ENCODE assay signal across 31 cellular contexts in the genomic region with DNA sequence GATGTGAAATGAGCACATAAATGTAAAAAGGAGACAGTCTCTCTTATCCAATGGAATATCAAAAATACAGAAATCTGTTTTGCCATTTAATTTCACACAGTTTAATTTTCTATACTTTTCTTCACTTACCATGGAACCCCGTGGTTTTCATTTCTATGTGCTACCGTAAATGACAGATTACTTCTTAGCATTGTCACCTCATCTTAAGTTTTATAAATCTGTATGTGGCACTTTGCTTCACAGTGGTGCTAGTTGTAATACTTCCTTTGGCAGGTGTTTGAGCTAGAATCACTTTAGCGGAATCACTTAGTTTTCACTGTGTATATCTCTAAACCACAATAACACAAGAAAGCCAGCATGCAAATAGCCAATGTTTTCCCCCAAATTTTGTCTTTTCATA.
DNase-seq lines count a peak whose midpoint lies in the region; FAIRE-seq and TF ChIP-seq lines count a peak whose summit lies in the region.
"Had no signal": no experiment of that assay in that cellular context is flagged by ENCODE, and none has a peak within 500 bp of the region (broad histone marks: within the 10 kb centered on the region; RNA-seq: fewer than 3 reads in every experiment).

No MANE protein-coding gene starts in this region.

- no peak overlapping the region for H2BK12ac ChIP-seq in H1 (ENCODE audit: low read depth, low read length)

- CTCF ChIA-PET in H1 (lab: Charles Lee; ENCODE audit: partially characterized antibody), result no interaction called here

- no peak overlapping the region for H4K91ac ChIP-seq in H1 (replicated peaks; ENCODE audit: insufficient read length, low read length)

- no peak overlapping the region for H2AK5ac ChIP-seq in H1 (ENCODE audit: low read depth, low read length)

- H2BK20ac ChIP-seq in H1 (ENCODE audit: low read length), result no peak overlapping the region

- POLR2A ChIA-PET in H1 (lab: Charles Lee; ENCODE audit: partially characterized antibody), result no interaction called here

- no peak overlapping the region for H3K23ac ChIP-seq in H1 (ENCODE audit: insufficient read length)

- no peak overlapping the region for H2BK5ac ChIP-seq in H1 (ENCODE audit: low read depth, low read length)

- no peak overlapping the region for H2AFZ ChIP-seq in H1 (ENCODE audit: low read length)
- no peak overlapping the region for H2AFZ ChIP-seq in neural cell (ENCODE audit: low read depth, low read length)

- TF ChIP-seq POLR2A in H1 (IDR thresholded peaks at IDR 0.05; ENCODE audit: control extremely low read depth in 1 of 2, low read depth in 2 of 2, low read length in 2 of 2), result no peak

- no peaks in the 10 kb centered on the region for H3K9me2 ChIP-seq in neural cell (ENCODE audit: insufficient read depth, low read length)

- no peak overlapping the region for H3K56ac ChIP-seq in H1 (replicated peaks; ENCODE audit: insufficient read length, low read depth, low read length)

- H3K36me3 ChIP-seq in H1 (ENCODE audit: control insufficient read depth in 2 of 4, insufficient read depth in 4 of 4, low read length in 3 of 4), result no peaks in the 10 kb centered on the region
- H3K36me3 ChIP-seq in neural cell (ENCODE audit: insufficient read depth, low read length), result no peaks in the 10 kb centered on the region
- H3K36me3 ChIP-seq in brain microvascular endothelial cell (replicated peaks), result no peaks in the 10 kb centered on the region
- H3K36me3 ChIP-seq: BE2C; BLaER1; BLaER1 treated with 17β-estradiol and CSF1 and Interleukin-3, amounts not matched to agents 10 nM and 100 nM had no signal

- TF ChIP-seq RAD21 in H1 (IDR thresholded peaks at IDR 0.05 in 1 of 2, conservative IDR thresholded peaks at IDR 0.05 in 1 of 2; ENCODE audit: low read depth in 2 of 2, low read length in 2 of 2) (no peak), neural cell (conservative IDR thresholded peaks at IDR 0.05) (peak; percentile 16)

- no peak for DNase-seq in H1 (ENCODE audit: low read depth in 1 of 2, low spot score in 2 of 2)
- no peak for DNase-seq in NCI-H1417 (lab: John Stamatoyannopoulos, UW)
- no peak for DNase-seq in brain microvascular endothelial cell
- DNase-seq: 8988T; ACHN; AML-193; BE2C; C1 segment of cervical spinal cord; Caco-2; Calu3; CD4-positive, alpha-beta memory T cell; CD4-positive, alpha-beta T cell; CD4-positive, CD25-positive, alpha-beta regulatory T cell; CD8-positive, alpha-beta memory T cell; CD8-positive, alpha-beta T cell; COR-L47; DMS 273 treated with DMSO at 0.1 percent for 48 hours; DMS153; DMS53; DMS79; DMS79 treated with DMSO at 0.1 percent for 48 hours; DND-41; EL had no signal

- peak; percentile 28 for FAIRE-seq in H1 (lab: Jason Lieb, UNC)
- FAIRE-seq: A204.1, A549, D721Med had no signal

- no peak overlapping the region for H4K8ac ChIP-seq in H1 (ENCODE audit: extremely low read depth, insufficient read depth, low read length)

- no peak overlapping the region for H4K5ac ChIP-seq in H1 (ENCODE audit: insufficient read length, low read depth, low read length)

- H2BK15ac ChIP-seq in H1 (ENCODE audit: low read length), result no peak overlapping the region

- H4K20me1 ChIP-seq in H1 (replicated peaks in 1 of 2; ENCODE audit: control insufficient read depth in 1 of 2, insufficient read depth in 2 of 2, low read length in 2 of 2), result no peaks in the 10 kb centered on the region
- no peaks in the 10 kb centered on the region for H4K20me1 ChIP-seq in neural cell (ENCODE audit: insufficient read depth)
- H4K20me1 ChIP-seq: BLaER1; BLaER1 treated with 17β-estradiol and CSF1 and Interleukin-3, amounts not matched to agents 10 nM and 100 nM had no signal

- H3K4me2 ChIP-seq in H1 (ENCODE audit: insufficient read depth in 1 of 2, low read depth in 2 of 2, low read length in 2 of 2) (no peak overlapping the region), neural cell (ENCODE audit: low read length) (no peak overlapping the region)
- H3K4me2 ChIP-seq: A549; BLaER1; BLaER1 treated with 17β-estradiol and CSF1 and Interleukin-3, amounts not matched to agents 10 nM and 100 nM had no signal

- 100% methylated on average over 3 of the region's 3 CpGs; no CpG with 5 or more reads in 1 of the 2 experiments for WGBS in H1 (ENCODE audit: extremely low coverage in 1 of 2, insufficient coverage in 1 of 2, insufficient read length in 1 of 2, insufficient replicate concordance in 2 of 2, low coverage in 1 of 2, low lambda C conversion rate in 2 of 2, missing lambda C conversion rate in 1 of 2), 2 experiments

- H3K23me2 ChIP-seq in H1 (ENCODE audit: low read depth, low read length), result no peaks in the 10 kb centered on the region

- H3K27me3 ChIP-seq in H1 (replicated peaks in 1 of 4; ENCODE audit: control insufficient read depth in 3 of 4, extremely low read depth in 1 of 4, insufficient read depth in 3 of 4, low read length in 3 of 4) (no peaks in the 10 kb centered on the region), neural cell (ENCODE audit: insufficient read depth, low read depth, low read length) (no peaks in the 10 kb centered on the region), brain microvascular endothelial cell (replicated peaks) (no peaks in the 10 kb centered on the region)
- H3K27me3 ChIP-seq: BE2C; BLaER1; BLaER1 treated with 17β-estradiol and CSF1 and Interleukin-3, amounts not matched to agents 10 nM and 100 nM had no signal

- H3K27ac ChIP-seq in H1 (ENCODE audit: low read depth, low read length), result no peak overlapping the region
- H3K27ac ChIP-seq in neural cell (ENCODE audit: low read length), result peak overlapping the region; percentile 2
- no peak overlapping the region for H3K27ac ChIP-seq in brain microvascular endothelial cell
- H3K27ac ChIP-seq: 22Rv1; A549; BLaER1; BLaER1 treated with 17β-estradiol and CSF1 and Interleukin-3, amounts not matched to agents 10 nM and 100 nM; C4-2B had no signal

- H3K4me1 ChIP-seq in H1 (replicated peaks in 1 of 4; ENCODE audit: control insufficient read depth in 3 of 4, insufficient read depth in 4 of 4, low read length in 3 of 4), result no peaks in the 10 kb centered on the region
- H3K4me1 ChIP-seq: A549; BE2C; BLaER1; BLaER1 treated with 17β-estradiol and CSF1 and Interleukin-3, amounts not matched to agents 10 nM and 100 nM; Caco-2 had no signal

- H3K79me2 ChIP-seq in H1 (ENCODE audit: control insufficient read depth in 1 of 2, insufficient read depth in 2 of 2, low read length in 2 of 2) (no peaks in the 10 kb centered on the region), neural cell (replicated peaks; ENCODE audit: insufficient read depth, low read length) (no peaks in the 10 kb centered on the region)

- H3K4me3 ChIP-seq in H1 (ENCODE audit: extremely low read depth in 1 of 4, insufficient read depth in 2 of 4, low read depth in 3 of 4, low read length in 4 of 4) (no peak overlapping the region), neural cell (ENCODE audit: low read length) (no peak overlapping the region), brain microvascular endothelial cell (ENCODE audit: low read depth, low read length) (no peak overlapping the region)
- H3K4me3 ChIP-seq: A549; BLaER1; BLaER1 treated with 17β-estradiol and CSF1 and Interleukin-3, amounts not matched to agents 10 nM and 100 nM had no signal

- H3K18ac ChIP-seq in H1 (ENCODE audit: extremely low read depth, low read length), result no peak overlapping the region

- H3K14ac ChIP-seq in H1 (ENCODE audit: insufficient read length), result no peak overlapping the region

- H3K9ac ChIP-seq in H1 (replicated peaks in 1 of 4; ENCODE audit: extremely low read depth in 1 of 4, low read depth in 3 of 4, low read length in 3 of 4) (no peak overlapping the region), neural cell (ENCODE audit: low read length) (no peak overlapping the region)
- H3K9ac ChIP-seq: BLaER1; BLaER1 treated with 17β-estradiol and CSF1 and Interleukin-3, amounts not matched to agents 10 nM and 100 nM had no signal

- TF ChIP-seq EP300 in H1 (IDR thresholded peaks at IDR 0.05; ENCODE audit: borderline replicate concordance in 1 of 2, low read depth in 2 of 2, low read length in 2 of 2), result no peak
- peak; percentile 91 for TF ChIP-seq EP300 in neural cell (conservative IDR thresholded peaks at IDR 0.05; ENCODE audit: poor library complexity, severe bottlenecking)

- no peaks in the 10 kb centered on the region for H3K79me1 ChIP-seq in H1 (ENCODE audit: low read depth, low read length)

- H3K9me3 ChIP-seq in H1 (ENCODE audit: insufficient read depth in 2 of 2, low read depth in 1 of 2, low read length in 1 of 2) (no peaks in the 10 kb centered on the region), neural cell (ENCODE audit: low read length) (no peaks in the 10 kb centered on the region)
- H3K9me3 ChIP-seq: A549; BE2C; BLaER1; BLaER1 treated with 17β-estradiol and CSF1 and Interleukin-3, amounts not matched to agents 10 nM and 100 nM; Caco-2 had no signal

- TF ChIP-seq CTCF in H1 (IDR thresholded peaks at IDR 0.05; ENCODE audit: control extremely low read depth in 1 of 3, insufficient read depth in 1 of 3, low read depth in 1 of 3, low read length in 3 of 3) (no peak), neural cell (IDR thresholded peaks at IDR 0.05; ENCODE audit: poor library complexity, severe bottlenecking) (no peak), brain microvascular endothelial cell (IDR thresholded peaks at IDR 0.05; ENCODE audit: low read depth, low read length, missing control alignments) (no peak)

- no peaks in the 10 kb centered on the region for H3F3A ChIP-seq in neural cell (ENCODE audit: insufficient read depth, low read length, poor library complexity, severe bottlenecking)

- H3K4ac ChIP-seq in H1 (replicated peaks; ENCODE audit: insufficient read length, low read depth, low read length), result no peak overlapping the region

- no peak overlapping the region for H2BK120ac ChIP-seq in H1 (replicated peaks; ENCODE audit: low read depth, low read length)

- in situ Hi-C loops in brain microvascular endothelial cell (cut with HindIII; ENCODE audit: low pct_ligation_motif_present, low sequenced_read_pairs), result no loop called here

TF ChIP-seq in H1, 55 proteins besides CTCF, POLR2A, EP300 and RAD21 (continues in another document):
- TF ChIP-seq BRCA1 (IDR thresholded peaks at IDR 0.05; ENCODE audit: low read depth, low read length) (no peak), POU5F1 (IDR thresholded peaks at IDR 0.05; ENCODE audit: low read depth, low read length) (no peak), SP2 (IDR thresholded peaks at IDR 0.05; ENCODE audit: low read length) (no peak), SP4 (IDR thresholded peaks at IDR 0.05; ENCODE audit: low read length) (no peak), CBX5 (IDR thresholded peaks at IDR 0.05; ENCODE audit: low read depth, low read length) (no peak), ZNF274 (IDR thresholded peaks at IDR 0.05; ENCODE audit: borderline replicate concordance, extremely low read depth, low read length) (no peak)

TF ChIP-seq in neural cell, 6 proteins besides CTCF, POLR2A, EP300 and RAD21 (continues in another document):
- TF ChIP-seq SMC3 (conservative IDR thresholded peaks at IDR 0.05; ENCODE audit: poor library complexity) (no peak), TAF1 (IDR thresholded peaks at IDR 0.05; ENCODE audit: low read depth) (no peak), EZH2 (IDR thresholded peaks at IDR 0.05; ENCODE audit: borderline replicate concordance, insufficient read depth, low read length, poor library complexity, severe bottlenecking) (no peak), POLR2AphosphoS5 (IDR thresholded peaks at IDR 0.05) (peak; percentile 86), MXI1 (conservative IDR thresholded peaks at IDR 0.05; ENCODE audit: poor library complexity, severe bottlenecking) (no peak)
